Comparison of ENCODE assay signal across 1 cellular context in the genomic region with DNA sequence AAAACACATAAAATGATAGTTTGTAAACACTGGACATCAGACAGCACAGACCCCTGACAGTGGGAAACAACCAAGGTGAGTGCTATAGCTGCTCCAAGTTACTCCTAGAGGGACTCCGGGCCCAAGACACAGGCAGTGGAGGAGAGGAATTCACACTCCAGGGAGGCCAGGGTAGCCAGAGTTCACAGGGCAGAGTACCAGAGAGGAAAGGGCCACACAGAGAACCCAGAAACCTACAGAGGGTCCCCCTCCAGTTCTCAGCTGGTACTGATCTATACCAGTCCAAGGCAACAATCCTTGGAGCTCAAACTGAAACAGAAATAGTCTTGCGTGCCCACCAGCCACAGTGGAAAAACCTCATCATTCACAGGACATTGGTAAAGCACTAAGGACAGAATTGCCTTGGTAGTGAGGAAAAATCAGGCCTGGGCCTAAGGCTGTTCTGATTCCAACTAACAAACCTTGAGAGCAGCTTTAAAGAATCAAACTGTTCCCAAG.
TF ChIP-seq lines count a peak whose summit lies in the region.

No MANE protein-coding gene starts in this region.

TF ChIP-seq in SK-N-SH, 30 proteins besides CTCF, POLR2A, EP300 and RAD21 (continued from another document):
- no peak for TF ChIP-seq EZH2phosphoT487 (IDR thresholded peaks at IDR 0.05; ENCODE audit: borderline replicate concordance, low read depth)
- TF ChIP-seq RFX5 (IDR thresholded peaks at IDR 0.05; ENCODE audit: low read length): no peak
- no peak for TF ChIP-seq NRF1 (IDR thresholded peaks at IDR 0.05; ENCODE audit: low read depth, low read length)
- TF ChIP-seq, protein P1, sequence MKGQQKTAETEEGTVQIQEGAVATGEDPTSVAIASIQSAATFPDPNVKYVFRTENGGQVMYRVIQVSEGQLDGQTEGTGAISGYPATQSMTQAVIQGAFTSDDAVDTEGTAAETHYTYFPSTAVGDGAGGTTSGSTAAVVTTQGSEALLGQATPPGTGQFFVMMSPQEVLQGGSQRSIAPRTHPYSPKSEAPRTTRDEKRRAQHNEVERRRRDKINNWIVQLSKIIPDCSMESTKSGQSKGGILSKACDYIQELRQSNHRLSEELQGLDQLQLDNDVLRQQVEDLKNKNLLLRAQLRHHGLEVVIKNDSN (IDR thresholded peaks at IDR 0.05; ENCODE audit: borderline replicate concordance, low read depth): no peak
- no peak for TF ChIP-seq TCF12 (IDR thresholded peaks at IDR 0.05)
- TF ChIP-seq FOXJ3 (CRISPR knock-in tag; IDR thresholded peaks at IDR 0.05): no peak
- TF ChIP-seq GABPA (IDR thresholded peaks at IDR 0.05; ENCODE audit: low read depth): no peak
- no peak for TF ChIP-seq CHD2 (IDR thresholded peaks at IDR 0.05; ENCODE audit: low read length, partially characterized antibody)
- no peak for TF ChIP-seq ELF1 (IDR thresholded peaks at IDR 0.05)
- TF ChIP-seq, protein P2, sequence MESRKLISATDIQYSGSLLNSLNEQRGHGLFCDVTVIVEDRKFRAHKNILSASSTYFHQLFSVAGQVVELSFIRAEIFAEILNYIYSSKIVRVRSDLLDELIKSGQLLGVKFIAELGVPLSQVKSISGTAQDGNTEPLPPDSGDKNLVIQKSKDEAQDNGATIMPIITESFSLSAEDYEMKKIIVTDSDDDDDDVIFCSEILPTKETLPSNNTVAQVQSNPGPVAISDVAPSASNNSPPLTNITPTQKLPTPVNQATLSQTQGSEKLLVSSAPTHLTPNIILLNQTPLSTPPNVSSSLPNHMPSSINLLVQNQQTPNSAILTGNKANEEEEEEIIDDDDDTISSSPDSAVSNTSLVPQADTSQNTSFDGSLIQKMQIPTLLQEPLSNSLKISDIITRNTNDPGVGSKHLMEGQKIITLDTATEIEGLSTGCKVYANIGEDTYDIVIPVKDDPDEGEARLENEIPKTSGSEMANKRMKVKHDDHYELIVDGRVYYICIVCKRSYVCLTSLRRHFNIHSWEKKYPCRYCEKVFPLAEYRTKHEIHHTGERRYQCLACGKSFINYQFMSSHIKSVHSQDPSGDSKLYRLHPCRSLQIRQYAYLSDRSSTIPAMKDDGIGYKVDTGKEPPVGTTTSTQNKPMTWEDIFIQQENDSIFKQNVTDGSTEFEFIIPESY (IDR thresholded peaks at IDR 0.05; ENCODE audit: borderline replicate concordance, low read depth): no peak
- TF ChIP-seq NFIC (IDR thresholded peaks at IDR 0.05; ENCODE audit: borderline replicate concordance): no peak
- TF ChIP-seq MXI1 (IDR thresholded peaks at IDR 0.05; ENCODE audit: low read depth, low read length): no peak
